30 cellular contexts compared by ENCODE assay signal in the genomic region with DNA sequence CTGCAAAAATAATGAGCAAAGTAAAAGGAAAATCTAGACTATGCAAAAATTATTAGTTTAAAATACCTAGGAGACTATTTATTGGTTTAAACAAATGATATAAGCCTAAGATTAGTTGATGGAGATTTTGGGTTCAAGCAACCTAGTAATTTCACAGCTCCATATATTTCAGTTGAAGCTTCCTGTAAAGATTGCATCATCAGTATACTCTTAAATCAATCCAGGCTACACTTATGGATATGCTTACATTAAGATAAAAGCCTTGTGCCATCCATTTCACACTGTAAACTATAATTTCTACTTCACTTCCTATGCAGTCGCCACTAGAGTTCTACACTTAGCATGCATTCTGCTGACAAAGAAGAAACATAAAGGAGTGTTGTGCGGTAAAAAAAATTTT. TPM values are rescaled to one million over a fixed set of nuclear protein-coding genes. Genes with fewer than 3 reads are reported as not detected.
"Had no signal": no experiment of that assay in that cellular context is flagged by ENCODE, and none has a peak within 500 bp of the region (broad histone marks: within the 10 kb centered on the region; RNA-seq: fewer than 3 reads in every experiment).

No MANE protein-coding gene starts in this region.

- H3K27ac ChIP-seq: ascending aorta, body of pancreas, coronary artery, VCaP had no signal

- H3K4me1 ChIP-seq: ascending aorta, body of pancreas had no signal

- H3K9me3 ChIP-seq: ascending aorta, body of pancreas, SK-N-SH had no signal

- H3K27me3 ChIP-seq: ascending aorta, body of pancreas had no signal

- ATAC-seq: activated naive CD4-positive, alpha-beta T cell treated with anti-CD3 and anti-CD28 coated beads, Interleukin-2, amount 50 U/mL, for 72 hours; activated naive CD8-positive, alpha-beta T cell treated with anti-CD3 and anti-CD28 coated beads, Interleukin-2, amount 50 U/mL, for 24 hours; activated T-cell treated with anti-CD3 and anti-CD28 coated beads, Interleukin-2, amount 50 U/mL, for 4 hours; body of pancreas; Right ventricle myocardium inferior had no signal

- H3K36me3 ChIP-seq: ascending aorta had no signal

- FAIRE-seq: bronchial epithelial cell had no signal

- DNase-seq: activated CD4-positive, alpha-beta memory T cell treated with anti-CD3 and anti-CD28 coated beads for 36 hours; activated CD4-positive, alpha-beta T cell treated with anti-CD3 and anti-CD28 coated beads, Interleukin-2, amount 10 ng/mL, durations not matched to agents 7 days and 5 days; activated CD4-positive, CD25-positive, alpha-beta regulatory T cell; activated CD8-positive, alpha-beta memory T cell treated with anti-CD3 and anti-CD28 coated beads for 24 hours; activated effector memory CD4-positive, alpha-beta T cell treated with anti-CD3 and anti-CD28 coated beads, Interleukin-2, amount 50 U/mL, for 16 hours; activated naive CD4-positive, alpha-beta T cell treated with Interleukin-2 at 50 U/mL for 16 hours; activated naive CD8-positive, alpha-beta T cell treated with anti-CD3 and anti-CD28 coated beads, Interleukin-2, amount 50 U/mL, for 24 hours; activated T-cell treated with anti-CD3 and anti-CD28 coated beads, Interleukin-2, amount 50 U/mL, for 4 hours; amniotic stem cell; body of pancreas; central memory CD4-positive, alpha-beta T cell; Karpas-422; NCI-H1105 treated with DMSO at 0.1 percent for 48 hours; NCI-H1436 treated with DMSO at 0.1 percent for 48 hours; NCI-H1930; NCI-H2107; NCI-H526; NCI-H82; NK-92 treated with Interleukin-12 subunit alpha and Interleukin-12 subunit beta, amount 100 ng/mL, for 24 hours; SK-N-SH; T-helper 1 cell had no signal

- H3K4me3 ChIP-seq: ascending aorta, body of pancreas, coronary artery had no signal

RNA-seq across cellular contexts. Expression of gene LIX1, which starts 7.3 kb away (rescaled TPM):
- total RNA-seq: activated CD4-positive, alpha-beta memory T cell treated with anti-CD3 and anti-CD28 coated beads for 36 hours; activated CD4-positive, alpha-beta T cell treated with anti-CD3 and anti-CD28 coated beads, Interleukin-2, amount 10 ng/mL, durations not matched to agents 7 days and 5 days; activated naive CD4-positive, alpha-beta T cell treated with anti-CD3 and anti-CD28 coated beads, Interleukin-2, amount 50 U/mL, for 72 hours; activated T-cell treated with anti-CD3 and anti-CD28 coated beads, Interleukin-2, amount 50 U/mL, for 4 hours; ascending aorta; bronchial epithelial cell; NCI-H460; Right ventricle myocardium inferior; RPMI7951; T-helper 2 cell treated with Interferon-gamma antibody and Interleukin-4, amounts not matched to agents 100 ng/mL and 5 ng/mL, for 36 hours had no signal
- polyA plus RNA-seq: SK-N-SH had no signal
